ENCODE assay signal across 8 cellular contexts in genomic region chr22:35257002-35257320, GRCh38. TPM values are rescaled to one million over a fixed set of nuclear protein-coding genes. Genes with fewer than 3 reads are reported as not detected.
A peak's percentile ranks its signal among the peaks of the same experiment; 100 is the strongest.
DNase-seq lines count a peak whose midpoint lies in the region; ATAC-seq, FAIRE-seq and TF ChIP-seq lines count a peak whose summit lies in the region.

No MANE protein-coding gene starts in this region.

- peak overlapping the region; percentile 98 for H2AFZ ChIP-seq in K562 (ENCODE audit: low read depth, low read length)

- H3K4me3 ChIP-seq in K562 (peak overlapping the region; percentile 82), mucosa of rectum (ENCODE audit: low read length in 2 of 2) (peak overlapping the region; percentile 66 to 83)

- H3K79me2 ChIP-seq in K562 (ENCODE audit: control insufficient read depth, insufficient read depth, low read length): peaks cover 49% of the 10 kb centered on the region

- H3K4me1 ChIP-seq in K562 (replicated peaks in 1 of 2; ENCODE audit: control insufficient read depth in 2 of 2, insufficient read depth in 2 of 2, low read length in 2 of 2): peaks cover 6 to 7% of the 10 kb centered on the region in 2 experiments; a peak in 3 of 5 replicates
- H3K4me1 ChIP-seq in mucosa of rectum (ENCODE audit: control insufficient read depth in 2 of 2, insufficient read depth in 2 of 2, low read length in 2 of 2): peaks cover 7 to 12% of the 10 kb centered on the region in 2 donors

- no peaks in the 10 kb centered on the region for H3K27me3 ChIP-seq in K562 (ENCODE audit: control insufficient read depth in 2 of 2, insufficient read depth in 2 of 2, low read length in 2 of 2)
- no peaks in the 10 kb centered on the region for H3K27me3 ChIP-seq in mucosa of rectum (ENCODE audit: control insufficient read depth in 2 of 2, insufficient read depth in 2 of 2, low read length in 2 of 2)

- peak; percentile 13 for ATAC-seq in GM19351 (IDR thresholded peaks at IDR 0.05; ENCODE audit: unreplicated experiment)
- peak; percentile 8 for ATAC-seq in HG03175 (IDR thresholded peaks at IDR 0.05; ENCODE audit: unreplicated experiment)
- ATAC-seq in K562: peak; percentile 43

- no peak for TF ChIP-seq EP300 in K562 (IDR thresholded peaks at IDR 0.05; ENCODE audit: low read length)

- POLR2A ChIA-PET in K562 (lab: Yijun Ruan, JAX): interaction anchor here (1.0 to 3.0 kb wide), 5 partner anchors 9 to 125 kb away, joined by 3 to 9 read pairs (median 4); no protein-coding TSS in a partner anchor

- BruUV-seq in K562 (replicated peaks; lab: Mats Ljungman, UMichigan): no TSS peak

- CTCF ChIA-PET in K562 (lab: Yijun Ruan, JAX; ENCODE audit: low intra/inter-chr PET ratio): no interaction called here

- WGBS in K562 (ENCODE audit: insufficient coverage, low coverage, missing lambda C conversion rate): 0% methylated on average over 3 of the region's 3 CpGs

- H3K9me1 ChIP-seq in K562 (ENCODE audit: control insufficient read depth, insufficient read depth, low read length): no peaks in the 10 kb centered on the region

- in situ Hi-C loops in K562 (cut with MboI) (no loop called here), ACHN (cut with HindIII; ENCODE audit: low pct_ligation_motif_present, low pct_unique_long_range_greater_than_20kb, low sequenced_read_pairs) (no loop called here)

- intact Hi-C loops in K562 (cut with micrococcal nuclease): no loop called here

- TF ChIP-seq CTCF in K562 (IDR thresholded peaks at IDR 0.05 in 2 of 3, conservative IDR thresholded peaks at IDR 0.05 in 1 of 3; ENCODE audit: insufficient read depth in 2 of 3, low read depth in 1 of 3, low read length in 3 of 3): no peak

- H3K27ac ChIP-seq in K562 (ENCODE audit: extremely low read depth, low read depth, low read length) (peak overlapping the region; percentile 90), mucosa of rectum (ENCODE audit: low read depth in 2 of 2, low read length in 2 of 2) (no peak overlapping the region)

- H3K4me2 ChIP-seq in K562 (ENCODE audit: insufficient read depth, low read length): peak overlapping the region; percentile 88

- no peak for FAIRE-seq in K562 (lab: Jason Lieb, UNC)

- H3K9ac ChIP-seq in K562 (ENCODE audit: insufficient read depth in 1 of 2, low read depth in 2 of 2, low read length in 2 of 2): peak overlapping the region; percentile 81 to 96
- peak overlapping the region; percentile 73 to 89 for H3K9ac ChIP-seq in mucosa of rectum (ENCODE audit: low read depth in 1 of 2, low read length in 2 of 2)

- H3K9me3 ChIP-seq in K562 (replicated peaks; ENCODE audit: control insufficient read depth, insufficient read depth, low read depth, low read length) (no peaks in the 10 kb centered on the region), mucosa of rectum (ENCODE audit: control insufficient read depth in 2 of 2, low read length in 2 of 2) (no peaks in the 10 kb centered on the region)

- H4K20me1 ChIP-seq in K562 (replicated peaks; ENCODE audit: control insufficient read depth, insufficient read depth, low read length): no peaks in the 10 kb centered on the region

- TF ChIP-seq RAD21 in K562 (CRISPR knock-in tag; conservative IDR thresholded peaks at IDR 0.05 in 1 of 2, IDR thresholded peaks at IDR 0.05 in 1 of 2): no peak

- no peak for DNase-seq in K562 (ENCODE audit: extremely low read depth in 1 of 4, low spot score in 3 of 4)
- DNase-seq in RKO (ENCODE audit: low spot score): no peak
- DNase-seq in ACHN: no peak
- DNase-seq in cerebellum (ENCODE audit: low spot score): no peak
- no peak for DNase-seq in amygdala (lab: John Stamatoyannopoulos, UW)

- peaks cover 22% of the 10 kb centered on the region for H3K36me3 ChIP-seq in K562 (ENCODE audit: control insufficient read depth, insufficient read depth, low read length)
- H3K36me3 ChIP-seq in mucosa of rectum (ENCODE audit: control insufficient read depth in 2 of 2, insufficient read depth in 2 of 2, low read length in 2 of 2): no peaks in the 10 kb centered on the region

- no peak for TF ChIP-seq POLR2A in K562 (conservative IDR thresholded peaks at IDR 0.05)

TF ChIP-seq in K562, 482 proteins besides CTCF, POLR2A, EP300 and RAD21:
- TF ChIP-seq ZNF551 (CRISPR knock-in tag; IDR thresholded peaks at IDR 0.05) (no peak), ZKSCAN8 (CRISPR knock-in tag; IDR thresholded peaks at IDR 0.05) (no peak), ZNF583 (CRISPR knock-in tag; IDR thresholded peaks at IDR 0.05) (no peak), SMAD3 (CRISPR knock-in tag; conservative IDR thresholded peaks at IDR 0.05) (no peak)
- TF ChIP-seq, protein P1, sequence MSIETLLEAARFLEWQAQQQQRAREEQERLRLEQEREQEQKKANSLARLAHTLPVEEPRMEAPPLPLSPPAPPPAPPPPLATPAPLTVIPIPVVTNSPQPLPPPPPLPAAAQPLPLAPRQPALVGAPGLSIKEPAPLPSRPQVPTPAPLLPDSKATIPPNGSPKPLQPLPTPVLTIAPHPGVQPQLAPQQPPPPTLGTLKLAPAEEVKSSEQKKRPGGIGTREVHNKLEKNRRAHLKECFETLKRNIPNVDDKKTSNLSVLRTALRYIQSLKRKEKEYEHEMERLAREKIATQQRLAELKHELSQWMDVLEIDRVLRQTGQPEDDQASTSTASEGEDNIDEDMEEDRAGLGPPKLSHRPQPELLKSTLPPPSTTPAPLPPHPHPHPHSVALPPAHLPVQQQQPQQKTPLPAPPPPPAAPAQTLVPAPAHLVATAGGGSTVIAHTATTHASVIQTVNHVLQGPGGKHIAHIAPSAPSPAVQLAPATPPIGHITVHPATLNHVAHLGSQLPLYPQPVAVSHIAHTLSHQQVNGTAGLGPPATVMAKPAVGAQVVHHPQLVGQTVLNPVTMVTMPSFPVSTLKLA (conservative IDR thresholded peaks at IDR 0.05): peak in 1 of 2 experiments; percentile 46; a peak in 1 of 4 replicates
- TF ChIP-seq, protein P2, sequence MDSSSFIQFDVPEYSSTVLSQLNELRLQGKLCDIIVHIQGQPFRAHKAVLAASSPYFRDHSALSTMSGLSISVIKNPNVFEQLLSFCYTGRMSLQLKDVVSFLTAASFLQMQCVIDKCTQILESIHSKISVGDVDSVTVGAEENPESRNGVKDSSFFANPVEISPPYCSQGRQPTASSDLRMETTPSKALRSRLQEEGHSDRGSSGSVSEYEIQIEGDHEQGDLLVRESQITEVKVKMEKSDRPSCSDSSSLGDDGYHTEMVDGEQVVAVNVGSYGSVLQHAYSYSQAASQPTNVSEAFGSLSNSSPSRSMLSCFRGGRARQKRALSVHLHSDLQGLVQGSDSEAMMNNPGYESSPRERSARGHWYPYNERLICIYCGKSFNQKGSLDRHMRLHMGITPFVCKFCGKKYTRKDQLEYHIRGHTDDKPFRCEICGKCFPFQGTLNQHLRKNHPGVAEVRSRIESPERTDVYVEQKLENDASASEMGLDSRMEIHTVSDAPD (CRISPR knock-in tag; IDR thresholded peaks at IDR 0.05): no peak

RNA-seq across cellular contexts. Expression of gene HMGXB4, which starts 0.3 kb away (rescaled TPM):
- 51.0 and 108 TPM in 2 replicates for total RNA-seq in K562 (2011; cell fraction: chromatin; rRNA removed; ENCODE audit: low replicate concordance)
- 41.6 and 44.2 TPM in 2 replicates for total RNA-seq in K562 (2011; cell fraction: nucleolus; rRNA removed)
- 60.4 and 65.7 TPM in 2 replicates for total RNA-seq in K562 (2011; cell fraction: nucleoplasm; rRNA removed)
- 9.9 and 10.0 TPM in 2 replicates for total RNA-seq in K562 (2014; rRNA removed)
- total RNA-seq in K562 (2014; rRNA removed; fragmentation: Illumina TruSeq; extraction: Trizol): 19.0 and 21.9 TPM in 2 replicates
- 17.5 and 20.8 TPM in 2 replicates for total RNA-seq in K562 (2015; rRNA removed; fragmentation: Illumina TruSeq; extraction: Trizol)
- 18.0 and 18.4 TPM in 2 replicates for total RNA-seq in K562 (2021)
- polyA plus RNA-seq in K562 (2011; rRNA removed): 24.8 and 25.3 TPM in 2 replicates
- polyA plus RNA-seq in K562 (2011; cell fraction: cytosol; rRNA removed): 8.3 and 13.5 TPM in 2 replicates
- polyA plus RNA-seq in K562 (2011; cell fraction: nucleus; rRNA removed): 16.9 and 22.4 TPM in 2 replicates
- polyA plus RNA-seq in K562 (2012): 13.6 and 17.4 TPM in 2 replicates
- polyA plus RNA-seq in K562 (2014; fragmentation: Illumina TruSeq; extraction: Trizol): 23.7 and 26.6 TPM in 2 replicates
- polyA plus RNA-seq in K562 (2014; fragmentation: Nextera tagmentation; extraction: Ambion mirVana): 10 to 100 TPM; 27.7 to 31.4 TPM
- 19.2 and 25.0 TPM in 2 replicates for polyA plus RNA-seq in K562 (2014; rRNA removed)
- polyA minus RNA-seq in K562 (2011; rRNA and poly(A)+ RNA removed): 42.8 and 55.6 TPM in 2 replicates
- polyA minus RNA-seq in K562 (2011; cell fraction: cytosol; rRNA and poly(A)+ RNA removed): 11.3 and 12.0 TPM in 2 replicates
- 31.5 and 49.1 TPM in 2 replicates for polyA minus RNA-seq in K562 (2011; cell fraction: nucleus; rRNA and poly(A)+ RNA removed)
- total RNA-seq in cerebellum: 22.3 TPM

RNA-seq across cellular contexts. Expression of gene TOM1, which starts 42.7 kb away (rescaled TPM):
- total RNA-seq in K562 (2011; cell fraction: chromatin; rRNA removed; ENCODE audit: low replicate concordance): 30.6 and 79.2 TPM in 2 replicates
- total RNA-seq in K562 (2011; cell fraction: nucleolus; rRNA removed): 34.5 and 38.2 TPM in 2 replicates
- 39.4 and 44.0 TPM in 2 replicates for total RNA-seq in K562 (2011; cell fraction: nucleoplasm; rRNA removed)
- total RNA-seq in K562 (2014; rRNA removed): 12.0 and 14.8 TPM in 2 replicates
- total RNA-seq in K562 (2014; rRNA removed; fragmentation: Illumina TruSeq; extraction: Trizol): 5.9 and 6.3 TPM in 2 replicates
- 9.9 and 10.3 TPM in 2 replicates for total RNA-seq in K562 (2015; rRNA removed; fragmentation: Illumina TruSeq; extraction: Trizol)
- 12.6 and 13.7 TPM in 2 replicates for total RNA-seq in K562 (2021)
- 18.2 and 24.5 TPM in 2 replicates for polyA plus RNA-seq in K562 (2011; rRNA removed)
- 25.1 and 29.3 TPM in 2 replicates for polyA plus RNA-seq in K562 (2011; cell fraction: cytosol; rRNA removed)
- polyA plus RNA-seq in K562 (2011; cell fraction: nucleus; rRNA removed): 23.6 and 26.8 TPM in 2 replicates
- polyA plus RNA-seq in K562 (2012): 13.4 and 27.6 TPM in 2 replicates
- polyA plus RNA-seq in K562 (2014; fragmentation: Illumina TruSeq; extraction: Trizol): 17.9 and 20.6 TPM in 2 replicates
- 1 to 10 TPM in 1 of 2 experiments, under 1 TPM in 1; 0.64 to 1.2 TPM for polyA plus RNA-seq in K562 (2014; fragmentation: Nextera tagmentation; extraction: Ambion mirVana)
- polyA plus RNA-seq in K562 (2014; rRNA removed): 13.1 and 13.9 TPM in 2 replicates
- polyA minus RNA-seq in K562 (2011; rRNA and poly(A)+ RNA removed): 18.7 and 31.6 TPM in 2 replicates
- 19.8 and 21.5 TPM in 2 replicates for polyA minus RNA-seq in K562 (2011; cell fraction: cytosol; rRNA and poly(A)+ RNA removed)
- 16.8 and 30.9 TPM in 2 replicates for polyA minus RNA-seq in K562 (2011; cell fraction: nucleus; rRNA and poly(A)+ RNA removed)
- total RNA-seq in cerebellum: 12.6 TPM
